21 cellular contexts compared by ENCODE assay signal in genomic region chr15:48781002-48781401, GRCh38. TPM values are rescaled to one million over a fixed set of nuclear protein-coding genes. Genes with fewer than 3 reads are reported as not detected.
A peak's percentile ranks its signal among the peaks of the same experiment; 100 is the strongest.
DNase-seq lines count a peak whose midpoint lies in the region; ATAC-seq, FAIRE-seq and TF ChIP-seq lines count a peak whose summit lies in the region.
"Had no signal": no experiment of that assay in that cellular context is flagged by ENCODE, and none has a peak within 500 bp of the region (broad histone marks: within the 10 kb centered on the region; RNA-seq: fewer than 3 reads in every experiment).

No MANE protein-coding gene starts in this region.

- WGBS in SK-N-SH (ENCODE audit: low lambda C conversion rate), result 54% methylated on average over 2 of the region's 2 CpGs
- no CpG with 5 or more reads among the region's 2 CpGs for WGBS in IMR-90 (ENCODE audit: extremely low coverage in 2 of 2, insufficient read length in 1 of 2), 2 experiments

- no peak overlapping the region for H3K4ac ChIP-seq in IMR-90 (ENCODE audit: low read depth, low read length)

- no peak overlapping the region for H3K4me3 ChIP-seq in SK-N-SH (ENCODE audit: low read depth in 2 of 2, low read length in 1 of 2)
- no peak overlapping the region for H3K4me3 ChIP-seq in IMR-90 (ENCODE audit: insufficient read depth, low read depth, low read length)
- H3K4me3 ChIP-seq in fibroblast of lung (replicated peaks in 1 of 4; ENCODE audit: control extremely low read depth in 1 of 4, insufficient read depth in 1 of 4, low read depth in 3 of 4, low read length in 4 of 4), result no peak overlapping the region
- H3K4me3 ChIP-seq: BLaER1 treated with 17β-estradiol and CSF1 and Interleukin-3, amounts not matched to agents 10 nM and 100 nM had no signal

- in situ Hi-C loops in IMR-90 (cut with MboI; ENCODE audit: low sequenced_read_pairs), result no loop called here

- H3K9me3 ChIP-seq in SK-N-SH, result no peaks in the 10 kb centered on the region
- no peaks in the 10 kb centered on the region for H3K9me3 ChIP-seq in IMR-90 (ENCODE audit: control insufficient read depth, insufficient read depth, low read length)
- no peaks in the 10 kb centered on the region for H3K9me3 ChIP-seq in fibroblast of lung (ENCODE audit: control insufficient read depth, insufficient read depth, low read depth, low read length)
- H3K9me3 ChIP-seq: BLaER1 treated with 17β-estradiol and CSF1 and Interleukin-3, amounts not matched to agents 10 nM and 100 nM; Caco-2 had no signal

- ATAC-seq in SK-N-SH treated with all-trans-retinoic acid at 6 μM for 48 hours (no peak), IMR-90 (ENCODE audit: low read depth) (no peak), natural killer cell (no peak)
- ATAC-seq: CD8-positive, alpha-beta T cell had no signal

- dilution Hi-C loops in IMR-90 (cut with HindIII; ENCODE audit: low sequenced_read_pairs, unreplicated experiment), result no loop called here

- H4K5ac ChIP-seq in IMR-90 (ENCODE audit: low read depth, low read length), result no peak overlapping the region

- H2BK20ac ChIP-seq in IMR-90 (ENCODE audit: low read depth, low read length), result no peak overlapping the region

- no peaks in the 10 kb centered on the region for H3K9me3 Mint-ChIP-seq in natural killer cell
- H3K9me3 Mint-ChIP-seq: CD4-positive, alpha-beta T cell; CD8-positive, alpha-beta T cell had no signal

- TF ChIP-seq CTCF in SK-N-SH (IDR thresholded peaks at IDR 0.05) (no peak), IMR-90 (conservative IDR thresholded peaks at IDR 0.05; ENCODE audit: low read depth, low read length) (no peak), fibroblast of lung (conservative IDR thresholded peaks at IDR 0.05 in 1 of 2, IDR thresholded peaks at IDR 0.05 in 1 of 2; ENCODE audit: low read depth in 1 of 2, low read length in 2 of 2) (no peak), natural killer cell (IDR thresholded peaks at IDR 0.05) (no peak)

- H3K9me1 ChIP-seq in IMR-90 (ENCODE audit: insufficient read depth, low read length), result no peaks in the 10 kb centered on the region

- H2AK5ac ChIP-seq in IMR-90 (ENCODE audit: low read depth, low read length), result no peak overlapping the region

- H3K56ac ChIP-seq in IMR-90 (ENCODE audit: extremely low read depth, insufficient read depth, low read length), result no peak overlapping the region

- H3F3A ChIP-seq in SK-N-SH (replicated peaks; ENCODE audit: insufficient read depth), result peaks cover 13% of the 10 kb centered on the region

- H3K36me3 ChIP-seq in SK-N-SH (replicated peaks in 1 of 2; ENCODE audit: control insufficient read depth in 1 of 2, insufficient read depth in 2 of 2, low read length in 1 of 2) (peaks cover 44 to 71% of the 10 kb centered on the region in 2 experiments), IMR-90 (ENCODE audit: control insufficient read depth, insufficient read depth, low read length) (peaks cover 7% of the 10 kb centered on the region), fibroblast of lung (ENCODE audit: control insufficient read depth, insufficient read depth, low read length) (peaks cover 3% of the 10 kb centered on the region)

- TF ChIP-seq POLR2A in IMR-90 (IDR thresholded peaks at IDR 0.05; ENCODE audit: low read depth, low read length), result no peak
- no peak for TF ChIP-seq POLR2A in GM12892 (IDR thresholded peaks at IDR 0.05; ENCODE audit: low read depth, low read length)

- H2BK120ac ChIP-seq in IMR-90 (ENCODE audit: low read depth, low read length), result no peak overlapping the region

- intact Hi-C loops in IMR-90 (cut with micrococcal nuclease) (no loop called here), natural killer cell (cut with micrococcal nuclease) (no loop called here)

- no peak overlapping the region for H2BK5ac ChIP-seq in IMR-90 (ENCODE audit: low read depth, low read length, poor library complexity, severe bottlenecking)

- no TSS peak for BruUV-seq in IMR-90 (replicated peaks; lab: Mats Ljungman, UMichigan)

- H3K27me3 Mint-ChIP-seq in natural killer cell (ENCODE audit: low read depth in 2 of 2), result no peaks in the 10 kb centered on the region
- H3K27me3 Mint-ChIP-seq: B cell; CD4-positive, alpha-beta T cell had no signal

- no peak overlapping the region for H3K4me2 ChIP-seq in SK-N-SH
- H3K4me2 ChIP-seq in IMR-90 (ENCODE audit: low read depth, low read length), result no peak overlapping the region
- no peak overlapping the region for H3K4me2 ChIP-seq in fibroblast of lung (ENCODE audit: extremely low read depth, insufficient read depth, low read length)
- H3K4me2 ChIP-seq: BLaER1 treated with 17β-estradiol and CSF1 and Interleukin-3, amounts not matched to agents 10 nM and 100 nM had no signal

- no peak overlapping the region for H2AFZ ChIP-seq in SK-N-SH (ENCODE audit: low read depth)
- H2AFZ ChIP-seq in IMR-90 (replicated peaks; ENCODE audit: low read length, poor library complexity), result no peak overlapping the region
- no peak overlapping the region for H2AFZ ChIP-seq in fibroblast of lung (ENCODE audit: low read length)

- TF ChIP-seq EP300 in SK-N-SH (IDR thresholded peaks at IDR 0.05; ENCODE audit: borderline replicate concordance in 1 of 2, low read depth in 1 of 2, low read length in 1 of 2), result no peak

- CTCF ChIA-PET in SK-N-SH (lab: Yijun Ruan, JAX), result no interaction called here
- CTCF ChIA-PET in IMR-90 (lab: Yijun Ruan, JAX), result no interaction called here

- no peak overlapping the region for H3K23ac ChIP-seq in IMR-90 (ENCODE audit: low read depth, low read length)

- H3K27ac ChIP-seq in SK-N-SH (ENCODE audit: low read depth in 2 of 2, low read length in 1 of 2) (peak overlapping the region in 1 of 2 experiments; percentile 20; a peak in 2 of 4 replicates), IMR-90 (ENCODE audit: insufficient read depth, low read length) (no peak overlapping the region), fibroblast of lung (ENCODE audit: insufficient read depth, low read length) (no peak overlapping the region)
- H3K27ac ChIP-seq: BLaER1 treated with 17β-estradiol and CSF1 and Interleukin-3, amounts not matched to agents 10 nM and 100 nM had no signal

- TF ChIP-seq RAD21 in SK-N-SH (IDR thresholded peaks at IDR 0.05; ENCODE audit: low read length) (no peak), IMR-90 (IDR thresholded peaks at IDR 0.05; ENCODE audit: low read length) (no peak)

- no peaks in the 10 kb centered on the region for H3K79me2 ChIP-seq in SK-N-SH (ENCODE audit: insufficient read depth)
- H3K79me2 ChIP-seq in fibroblast of lung (ENCODE audit: control insufficient read depth, insufficient read depth, low read length), result no peaks in the 10 kb centered on the region

- no peak overlapping the region for H2AK9ac ChIP-seq in IMR-90 (replicated peaks; ENCODE audit: low read depth, low read length, poor library complexity)

- H3K27ac Mint-ChIP-seq in natural killer cell, result no peak overlapping the region
- H3K27ac Mint-ChIP-seq: B cell; CD4-positive, alpha-beta T cell; CD8-positive, alpha-beta T cell had no signal

- no peak overlapping the region for H3K9ac ChIP-seq in SK-N-SH
- H3K9ac ChIP-seq in IMR-90 (ENCODE audit: low read depth, low read length), result no peak overlapping the region
- H3K9ac ChIP-seq in fibroblast of lung (ENCODE audit: insufficient read depth, low read length), result no peak overlapping the region
- H3K9ac ChIP-seq: BLaER1 treated with 17β-estradiol and CSF1 and Interleukin-3, amounts not matched to agents 10 nM and 100 nM had no signal

- no peaks in the 10 kb centered on the region for H3K27me3 ChIP-seq in SK-N-SH (ENCODE audit: insufficient read depth)
- no peaks in the 10 kb centered on the region for H3K27me3 ChIP-seq in IMR-90 (ENCODE audit: control insufficient read depth, insufficient read depth, low read length)
- H3K27me3 ChIP-seq in fibroblast of lung (ENCODE audit: control insufficient read depth, insufficient read depth, low read length), result no peaks in the 10 kb centered on the region
- H3K27me3 ChIP-seq: BLaER1 treated with 17β-estradiol and CSF1 and Interleukin-3, amounts not matched to agents 10 nM and 100 nM had no signal

- H3K4me1 ChIP-seq in SK-N-SH (ENCODE audit: control insufficient read depth in 1 of 2, insufficient read depth in 2 of 2, low read depth in 1 of 2, low read length in 1 of 2) (no peaks in the 10 kb centered on the region), IMR-90 (ENCODE audit: control insufficient read depth, insufficient read depth, low read length) (peaks cover 3% of the 10 kb centered on the region; the same call in 1 of the 2 replicates), fibroblast of lung (ENCODE audit: control insufficient read depth, extremely low read depth, insufficient read depth, low read length) (no peaks in the 10 kb centered on the region)
- H3K4me1 ChIP-seq: BLaER1 treated with 17β-estradiol and CSF1 and Interleukin-3, amounts not matched to agents 10 nM and 100 nM; Caco-2 had no signal

- H3K4me1 Mint-ChIP-seq in natural killer cell, result no peaks in the 10 kb centered on the region
- H3K4me1 Mint-ChIP-seq: B cell had no signal

- no peak overlapping the region for H4K91ac ChIP-seq in IMR-90 (ENCODE audit: insufficient read depth, low read depth, low read length)

- H3K9me2 ChIP-seq in SK-N-SH, result no peaks in the 10 kb centered on the region

- DNase-seq in SK-N-SH (no peak), IMR-90 (peak; percentile 37), fibroblast of lung (ENCODE audit: low read depth in 2 of 2) (peak; percentile 18 to 19), cortex of kidney (lab: John Stamatoyannopoulos, UW) (no peak), GM12892 (ENCODE audit: insufficient read length) (no peak), natural killer cell (no peak)
- DNase-seq: 8988T; AML-193; Caco-2; Calu3; CD4-positive, alpha-beta T cell; CD8-positive, alpha-beta T cell; DMS79 treated with DMSO at 0.1 percent for 48 hours; GF-D8 had no signal

- FAIRE-seq in GM12892 (lab: Jason Lieb, UNC), result no peak
- FAIRE-seq: D721Med, G401.6, GM12891, GM18507 had no signal

- no peak overlapping the region for H4K8ac ChIP-seq in IMR-90 (ENCODE audit: low read depth in 2 of 2, low read length in 2 of 2)

- no peak overlapping the region for H2BK15ac ChIP-seq in IMR-90 (ENCODE audit: low read depth, low read length)

- no peaks in the 10 kb centered on the region for H3K36me3 Mint-ChIP-seq in natural killer cell

- no peaks in the 10 kb centered on the region for H4K20me1 ChIP-seq in SK-N-SH (ENCODE audit: insufficient read depth)
- H4K20me1 ChIP-seq in IMR-90 (ENCODE audit: insufficient read depth, low read length), result no peaks in the 10 kb centered on the region
- no peaks in the 10 kb centered on the region for H4K20me1 ChIP-seq in fibroblast of lung (ENCODE audit: control insufficient read depth, extremely low read depth, insufficient read depth, low read length)
- H4K20me1 ChIP-seq: BLaER1 treated with 17β-estradiol and CSF1 and Interleukin-3, amounts not matched to agents 10 nM and 100 nM had no signal

- H3K4me3 Mint-ChIP-seq in natural killer cell, result no peak overlapping the region
- H3K4me3 Mint-ChIP-seq: B cell; CD4-positive, alpha-beta T cell; CD8-positive, alpha-beta T cell had no signal

- H3K79me1 ChIP-seq in IMR-90 (ENCODE audit: low read depth in 1 of 2, low read length in 2 of 2), result peaks cover 0 to 4% of the 10 kb centered on the region in 2 experiments; a peak in 1 of 4 replicates

- no peak overlapping the region for H3K18ac ChIP-seq in IMR-90 (ENCODE audit: low read depth, low read length)

- H3K14ac ChIP-seq in IMR-90 (replicated peaks; ENCODE audit: low read depth, low read length), result no peak overlapping the region

- POLR2A ChIA-PET in SK-N-SH (lab: Yijun Ruan, JAX), result no interaction called here
- POLR2A ChIA-PET in IMR-90 (lab: Charles Lee; ENCODE audit: unreplicated experiment), result no interaction called here

RNA-seq across cellular contexts. Expression of gene CEP152, which starts 29.9 kb away (rescaled TPM):
- polyA plus RNA-seq in SK-N-SH (2012; rRNA removed), result 0.71 and 1.4 TPM in 2 replicates
- 1.2 and 1.5 TPM in 2 replicates for polyA plus RNA-seq in SK-N-SH (2012; cell fraction: cytosol; rRNA removed)
- 1.8 and 2.4 TPM in 2 replicates for polyA plus RNA-seq in SK-N-SH (2012; cell fraction: nucleus; rRNA removed)
- total RNA-seq in IMR-90 (2012; rRNA removed), result 7.3 and 10.3 TPM in 2 replicates
- polyA plus RNA-seq in IMR-90 (2012; rRNA removed), result 1.4 and 2.1 TPM in 2 replicates
- 0.09 and 0.30 TPM in 2 replicates for polyA plus RNA-seq in IMR-90 (2012; cell fraction: cytosol; rRNA removed)
- polyA plus RNA-seq in IMR-90 (2012; cell fraction: nucleus; rRNA removed; ENCODE audit: low replicate concordance), result 0.35 and 1.2 TPM in 2 replicates
- total RNA-seq in fibroblast of lung, result 7.8 and 8.5 TPM in 2 replicates
- polyA plus RNA-seq in fibroblast of lung, result 0.72 and 1.4 TPM in 2 replicates
- polyA plus RNA-seq in fibroblast of lung (2012), result 2.0 and 3.6 TPM in 2 replicates
- polyA minus RNA-seq in fibroblast of lung (ENCODE audit: low replicate concordance), result 1.1 TPM in 2 replicates
- 11.3 TPM for polyA plus RNA-seq in GM12892 (2012; ENCODE audit: missing spikeins)
- 10 to 100 TPM in 1 of 3 donors, 1 to 10 TPM in 2; 7.2 to 11.4 (median 9.2) TPM for total RNA-seq in natural killer cell

Comparison
In these comparisons a context has a peak if more than half of its experiments do, and no peak if none do; other contexts are left out.
1. DNase-seq: peak in IMR-90 (single experiment) and fibroblast of lung (2 of 2); none in SK-N-SH (single experiment), cortex of kidney (single experiment), GM12892 (single experiment) and natural killer cell (single experiment).